Comparison of ENCODE assay signal across 15 cellular contexts in the genomic region with DNA sequence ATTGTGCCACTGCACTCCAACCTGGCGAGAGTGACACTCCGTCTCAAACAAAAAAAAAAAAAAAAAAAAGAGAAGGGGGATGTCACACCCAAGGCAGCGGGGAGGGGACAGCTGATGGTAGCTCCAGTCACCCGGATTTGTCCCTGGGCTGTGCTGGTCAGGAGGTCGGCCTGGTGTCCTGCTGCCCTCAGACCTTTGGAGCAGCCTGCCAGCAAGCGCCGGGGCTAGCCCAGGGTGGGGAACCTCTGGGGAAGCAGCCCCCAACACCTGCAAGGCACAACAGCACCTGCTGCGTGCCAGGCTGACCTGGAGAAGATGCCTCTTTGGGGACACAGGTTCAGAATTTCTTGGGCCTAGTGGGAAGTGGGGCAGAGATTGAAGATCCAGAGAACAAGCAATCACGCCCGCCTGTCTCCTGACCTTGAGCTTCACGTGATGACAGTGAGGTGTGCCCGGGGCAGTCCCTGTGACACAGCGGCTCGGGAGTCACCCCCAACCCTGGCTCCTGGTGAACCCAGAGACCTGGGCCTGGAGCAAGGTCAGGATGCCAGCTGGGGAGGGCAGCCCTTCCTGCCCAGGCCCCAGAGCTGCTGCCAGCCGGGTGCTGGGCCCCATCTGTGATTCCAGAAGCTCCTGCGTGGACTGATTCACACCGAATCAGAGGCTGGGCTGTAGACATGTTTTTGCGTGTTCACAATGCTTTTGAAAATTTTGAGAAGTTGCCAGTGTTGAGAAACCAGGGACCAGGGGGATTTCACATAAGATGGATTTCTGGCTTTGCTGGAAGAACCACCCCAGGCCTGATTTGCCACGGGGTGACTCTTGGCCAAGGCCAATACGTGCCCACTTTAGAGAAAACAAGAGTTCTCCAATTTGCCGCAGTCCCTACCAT.
DNase-seq lines count a peak whose midpoint lies in the region; ATAC-seq, FAIRE-seq and TF ChIP-seq lines count a peak whose summit lies in the region.
"Had no signal": no experiment of that assay in that cellular context is flagged by ENCODE, and none has a peak within 500 bp of the region (broad histone marks: within the 10 kb centered on the region; RNA-seq: fewer than 3 reads in every experiment).

No MANE protein-coding gene starts in this region.

- intact Hi-C loops in heart left ventricle (cut with DNase I): loop anchor here in 1 of 10 donors (10.0 kb wide), 1 partner anchor 403 kb away; no protein-coding TSS in a partner anchor
- intact Hi-C loops in cardiac septum (cut with DNase I): no loop called here

- H3K27me3 ChIP-seq in heart left ventricle (no peaks in the 10 kb centered on the region), bronchial epithelial cell (ENCODE audit: control insufficient read depth, insufficient read depth, low read length) (no peaks in the 10 kb centered on the region), thymus (ENCODE audit: control insufficient read depth, insufficient read depth) (no peaks in the 10 kb centered on the region)

- H3K4me1 ChIP-seq in heart left ventricle: peaks cover 15 to 81% (median 53%) of the 10 kb centered on the region in 12 donors
- no peaks in the 10 kb centered on the region for H3K4me1 ChIP-seq in thymus (ENCODE audit: control insufficient read depth, insufficient read depth, low read length)

- FAIRE-seq in bronchial epithelial cell (lab: Jason Lieb, UNC): no peak

- H3K27ac ChIP-seq in heart left ventricle: peak overlapping the region in 8 of 12 donors; percentile 43 to 87 (median 74)
- H3K27ac ChIP-seq in thymus (ENCODE audit: low read depth): peak overlapping the region; percentile 25
- H3K27ac ChIP-seq: HL-60 had no signal

- no peak for TF ChIP-seq POLR2A in heart left ventricle (IDR thresholded peaks at IDR 0.05)

- ATAC-seq in heart left ventricle (no peak), left lobe of liver (peak; percentile 47), HG02763 (IDR thresholded peaks at IDR 0.05; ENCODE audit: unreplicated experiment) (no peak)
- ATAC-seq: HCT116 had no signal

- DNase-seq in heart left ventricle: no peak
- no peak for DNase-seq in cardiac septum (ENCODE audit: low spot score)
- DNase-seq in bronchial epithelial cell (ENCODE audit: low read depth): peak; percentile 39
- DNase-seq in left lobe of liver (ENCODE audit: low spot score): peak; percentile 79
- no peak for DNase-seq in HuH-7 (ENCODE audit: low spot score)
- no peak for DNase-seq in HuH-7.5 (ENCODE audit: low spot score)
- DNase-seq: activated CD4-positive, alpha-beta T cell treated with anti-CD3 and anti-CD28 coated beads, Interleukin-2, amount 50 U/mL, for 48 hours; effector CD8-positive, alpha-beta T cell; GF-D8; islet precursor cell; NCI-H1694 treated with DMSO at 0.1 percent for 48 hours had no signal

- TF ChIP-seq CTCF in heart left ventricle (IDR thresholded peaks at IDR 0.05): no peak
- no peak for TF ChIP-seq CTCF in bronchial epithelial cell (IDR thresholded peaks at IDR 0.05; ENCODE audit: insufficient read depth, low read length, severe bottlenecking)

- WGBS in heart left ventricle, 4 donors: 65 to 76% (median 71%) methylated on average over 21 of the region's 21 CpGs
- 97% methylated on average over 21 of the region's 21 CpGs for WGBS in thymus

- H3K36me3 ChIP-seq in heart left ventricle (peaks cover 0 to 90% (median 48%) of the 10 kb centered on the region in 9 donors), bronchial epithelial cell (ENCODE audit: control insufficient read depth, insufficient read depth, low read length) (peaks cover 29% of the 10 kb centered on the region), thymus (ENCODE audit: control insufficient read depth, insufficient read depth) (peaks cover 69% of the 10 kb centered on the region)

- H3K4me3 ChIP-seq in heart left ventricle (no peak overlapping the region), bronchial epithelial cell (ENCODE audit: low read depth, low read length) (no peak overlapping the region), thymus (ENCODE audit: low read length) (no peak overlapping the region)

- H3K9me3 ChIP-seq in heart left ventricle (no peaks in the 10 kb centered on the region), thymus (ENCODE audit: control insufficient read depth) (no peaks in the 10 kb centered on the region)

Comparison
In these comparisons a context has a peak if more than half of its experiments do, and no peak if none do; other contexts are left out.
1. DNase-seq: peak in bronchial epithelial cell (single experiment) and left lobe of liver (single experiment); none in heart left ventricle (0 of 5), cardiac septum (single experiment), HuH-7 (single experiment) and HuH-7.5 (single experiment).